In genomic region chr21:41393876-41394465, GRCh38 we compare ENCODE assay signal across 14 cellular contexts. TPM values are rescaled to one million over a fixed set of nuclear protein-coding genes. Genes with fewer than 3 reads are reported as not detected.
"Had no signal": no experiment of that assay in that cellular context is flagged by ENCODE, and none has a peak within 500 bp of the region (broad histone marks: within the 10 kb centered on the region; RNA-seq: fewer than 3 reads in every experiment).

No MANE protein-coding gene starts in this region.

- H3K4me1 ChIP-seq: adrenal gland, sigmoid colon had no signal

- H3K9me3 Mint-ChIP-seq: effector memory CD8-positive, alpha-beta T cell; memory B cell; naive thymus-derived CD8-positive, alpha-beta T cell had no signal

- H3K4me3 Mint-ChIP-seq: effector memory CD8-positive, alpha-beta T cell; memory B cell had no signal

- H3K9me3 ChIP-seq: adrenal gland, sigmoid colon had no signal

- H3K36me3 ChIP-seq: adrenal gland, sigmoid colon had no signal

- H3K4me3 ChIP-seq: adrenal gland, sigmoid colon had no signal

- ATAC-seq: effector memory CD8-positive, alpha-beta T cell; naive thymus-derived CD8-positive, alpha-beta T cell had no signal

- H3K27me3 Mint-ChIP-seq: effector memory CD8-positive, alpha-beta T cell; memory B cell; naive thymus-derived CD8-positive, alpha-beta T cell had no signal

- H3K27me3 ChIP-seq: adrenal gland, sigmoid colon had no signal

- H3K27ac ChIP-seq: adrenal gland, epithelial cell of prostate, sigmoid colon had no signal

- DNase-seq: activated CD4-positive, alpha-beta T cell treated with anti-CD3 and anti-CD28 coated beads, Interleukin-2, amount 50 U/mL, for 1 hour; activated CD4-positive, CD25-positive, alpha-beta regulatory T cell; activated naive CD4-positive, alpha-beta T cell; effector memory CD8-positive, alpha-beta T cell; foreskin fibroblast; naive thymus-derived CD8-positive, alpha-beta T cell; nucleus accumbens; sigmoid colon; stimulated activated naive CD4-positive, alpha-beta T cell; T-helper 9 cell had no signal

RNA-seq across cellular contexts. Expression of gene MX2, which starts 32.1 kb away (rescaled TPM):
- total RNA-seq: chondrocyte had no signal
